Comparison of ENCODE assay signal across 14 cellular contexts in the genomic region with DNA sequence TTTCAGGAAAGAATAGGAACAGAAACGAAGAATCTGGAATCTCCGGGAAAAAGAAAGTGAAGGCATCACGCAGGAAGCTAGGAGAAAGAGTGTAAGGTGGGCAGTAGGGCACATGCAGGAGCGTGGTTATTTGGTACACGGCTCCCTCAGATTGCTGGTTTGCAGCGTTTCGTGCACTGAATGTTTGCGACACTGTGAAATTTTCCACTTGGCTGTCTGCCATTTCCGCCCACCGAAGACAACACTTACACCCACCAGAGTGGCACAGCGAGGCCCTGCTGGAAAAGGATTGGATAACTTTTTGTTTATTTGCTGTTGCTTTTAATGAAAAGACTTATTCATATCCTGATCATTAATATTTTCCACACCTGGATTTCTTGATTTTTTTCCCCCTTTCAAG.
A peak's percentile ranks its signal among the peaks of the same experiment; 100 is the strongest.
DNase-seq lines count a peak whose midpoint lies in the region; ATAC-seq lines count a peak whose summit lies in the region.
"Had no signal": no experiment of that assay in that cellular context is flagged by ENCODE, and none has a peak within 500 bp of the region (broad histone marks: within the 10 kb centered on the region; RNA-seq: fewer than 3 reads in every experiment).

No MANE protein-coding gene starts in this region.

- H3K4me3 Mint-ChIP-seq in activated T-cell treated with anti-CD3 and anti-CD28 coated beads, Interleukin-2, amount 50 U/mL, for 24 hours: peak overlapping the region; percentile 56
- H3K4me3 Mint-ChIP-seq in immature natural killer cell: peak overlapping the region in 3 of 5 donors; percentile 1 to 81 (median 21)
- H3K4me3 Mint-ChIP-seq: nephron progenitor cell had no signal

- peak overlapping the region; percentile 86 for H3K27ac Mint-ChIP-seq in activated T-cell treated with anti-CD3 and anti-CD28 coated beads, Interleukin-2, amount 50 U/mL, for 24 hours
- H3K27ac Mint-ChIP-seq in immature natural killer cell: peak overlapping the region; percentile 12 to 88 (median 50)
- H3K27ac Mint-ChIP-seq: nephron progenitor cell had no signal

- DNase-seq in T-helper 9 cell (peak; percentile 15), immature natural killer cell (peak in 1 of 3 donors; percentile 47), NCI-H1930 (lab: John Stamatoyannopoulos, UW) (no peak), GOT3 (lab: John Stamatoyannopoulos, UW) (no peak)
- peak; percentile 66 for DNase-seq in activated T-cell treated with anti-CD3 and anti-CD28 coated beads, Interleukin-2, amount 50 U/mL, for 24 hours
- DNase-seq in stimulated activated CD8-positive, alpha-beta memory T cell treated with anti-CD3 and anti-CD28 coated beads, Interleukin-4, amount 100 ng/mL, for 48 hours: peak; percentile 72
- DNase-seq: heart right ventricle, Karpas-422, NCI-H2029, nephron progenitor cell, SHP77 treated with DMSO at 0.1 percent for 48 hours, WERI-Rb-1 had no signal

- H3K36me3 Mint-ChIP-seq in activated T-cell treated with anti-CD3 and anti-CD28 coated beads, Interleukin-2, amount 50 U/mL, for 24 hours (ENCODE audit: low read depth): peaks cover 37% of the 10 kb centered on the region
- H3K36me3 Mint-ChIP-seq in immature natural killer cell: peaks cover 0 to 12% (median 6%) of the 10 kb centered on the region in 3 donors

- no peak for ATAC-seq in GM19035 (IDR thresholded peaks at IDR 0.05; ENCODE audit: unreplicated experiment)
- ATAC-seq: heart right ventricle, left lobe of liver had no signal

- H3K9me3 Mint-ChIP-seq in activated T-cell treated with anti-CD3 and anti-CD28 coated beads, Interleukin-2, amount 50 U/mL, for 24 hours: no peaks in the 10 kb centered on the region
- H3K9me3 Mint-ChIP-seq in immature natural killer cell: no peaks in the 10 kb centered on the region

- H3K4me1 Mint-ChIP-seq in activated T-cell treated with anti-CD3 and anti-CD28 coated beads, Interleukin-2, amount 50 U/mL, for 24 hours (ENCODE audit: low read depth): peaks cover 90% of the 10 kb centered on the region
- peaks cover 65 to 83% of the 10 kb centered on the region in 2 donors for H3K4me1 Mint-ChIP-seq in immature natural killer cell

- H3K27me3 Mint-ChIP-seq in activated T-cell treated with anti-CD3 and anti-CD28 coated beads, Interleukin-2, amount 50 U/mL, for 24 hours: no peaks in the 10 kb centered on the region
- H3K27me3 Mint-ChIP-seq in immature natural killer cell (ENCODE audit: low read depth in 3 of 3): peaks cover 0 to 4% (median 3%) of the 10 kb centered on the region in 3 donors

Comparison
In these comparisons a context has a peak if more than half of its experiments do, and no peak if none do; other contexts are left out.
1. DNase-seq: peak in T-helper 9 cell (single experiment), activated T-cell treated with anti-CD3 and anti-CD28 coated beads, Interleukin-2, amount 50 U/mL, for 24 hours (single experiment) and stimulated activated CD8-positive, alpha-beta memory T cell treated with anti-CD3 and anti-CD28 coated beads, Interleukin-4, amount 100 ng/mL, for 48 hours (single experiment); none in NCI-H1930 (0 of 2) and GOT3 (single experiment).